ENCODE assay signal across 15 cellular contexts in the genomic region with DNA sequence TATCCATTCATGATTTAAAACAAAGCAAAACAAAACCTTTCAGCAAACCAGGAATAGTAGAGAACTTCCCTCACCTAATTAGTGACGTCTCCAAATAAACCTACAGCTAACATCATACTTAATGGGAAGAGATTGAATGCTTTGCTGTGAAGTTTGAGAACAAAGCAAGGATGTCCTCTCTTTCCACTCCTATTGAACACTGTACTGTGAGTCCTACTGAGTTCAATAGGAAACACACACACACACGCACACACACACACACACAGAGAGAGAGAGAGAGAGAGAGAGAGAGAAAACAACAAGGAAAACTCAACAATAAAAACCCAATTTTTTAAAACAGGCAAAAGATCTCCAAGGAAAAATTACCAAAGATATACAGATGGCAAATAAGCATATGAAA. TPM values are rescaled to one million over a fixed set of nuclear protein-coding genes. Genes with fewer than 3 reads are reported as not detected.
DNase-seq lines count a peak whose midpoint lies in the region; ATAC-seq and TF ChIP-seq lines count a peak whose summit lies in the region.
"Had no signal": no experiment of that assay in that cellular context is flagged by ENCODE, and none has a peak within 500 bp of the region (broad histone marks: within the 10 kb centered on the region; RNA-seq: fewer than 3 reads in every experiment).

No MANE protein-coding gene starts in this region.

- peak overlapping the region; percentile 23 for H3K4me2 ChIP-seq in GM23338

- no peak for TF ChIP-seq CTCF in GM23338 (conservative IDR thresholded peaks at IDR 0.05; ENCODE audit: low read depth in 2 of 2)
- TF ChIP-seq CTCF in lower lobe of right lung (IDR thresholded peaks at IDR 0.05): no peak
- no peak for TF ChIP-seq CTCF in glutamatergic neuron (IDR thresholded peaks at IDR 0.05; ENCODE audit: partially characterized antibody, unreplicated experiment)

- no peaks in the 10 kb centered on the region for H3K9me3 Mint-ChIP-seq in GM23338
- H3K9me3 Mint-ChIP-seq in central memory CD8-positive, alpha-beta T cell: no peaks in the 10 kb centered on the region
- peaks cover 6% of the 10 kb centered on the region for H3K9me3 Mint-ChIP-seq in glutamatergic neuron (ENCODE audit: unreplicated experiment)
- H3K9me3 Mint-ChIP-seq: CD4-positive, alpha-beta T cell; H9 had no signal

- H3K4me1 Mint-ChIP-seq in GM23338 (peaks cover 79% of the 10 kb centered on the region), glutamatergic neuron (ENCODE audit: low read depth, unreplicated experiment) (peaks cover 17% of the 10 kb centered on the region)
- peaks cover 9% of the 10 kb centered on the region for H3K4me1 Mint-ChIP-seq in central memory CD8-positive, alpha-beta T cell

- DNase-seq in GM23338 (ENCODE audit: low spot score): no peak
- no peak for DNase-seq in central memory CD8-positive, alpha-beta T cell (ENCODE audit: low spot score in 2 of 2)
- peak; percentile 86 to 90 for DNase-seq in lung microvascular endothelial cell (ENCODE audit: low read depth in 2 of 2)
- DNase-seq in NCI-H510A (lab: John Stamatoyannopoulos, UW): no peak
- no peak for DNase-seq in lower lobe of right lung
- no peak for DNase-seq in glutamatergic neuron
- DNase-seq in G401 (ENCODE audit: low spot score): no peak
- DNase-seq: C1 segment of cervical spinal cord; CD4-positive, alpha-beta T cell; DMS79; GOT3; H9 had no signal

- H3K27me3 Mint-ChIP-seq in GM23338 (ENCODE audit: insufficient read depth, low read depth, poor library complexity) (peaks cover 16% of the 10 kb centered on the region), glutamatergic neuron (ENCODE audit: unreplicated experiment) (peaks cover 2% of the 10 kb centered on the region)
- peaks cover 43% of the 10 kb centered on the region for H3K27me3 Mint-ChIP-seq in central memory CD8-positive, alpha-beta T cell
- H3K27me3 Mint-ChIP-seq: B cell had no signal

- H3K4me3 ChIP-seq in GM23338: no peak overlapping the region
- no peak overlapping the region for H3K4me3 ChIP-seq in HUES48 (ENCODE audit: low read depth, low read length)
- H3K4me3 ChIP-seq in lower lobe of right lung: no peak overlapping the region

- H3K4me1 ChIP-seq in GM23338 (ENCODE audit: insufficient read depth): peaks cover 94% of the 10 kb centered on the region
- peaks cover 78% of the 10 kb centered on the region for H3K4me1 ChIP-seq in HUES48 (ENCODE audit: control insufficient read depth, insufficient read depth, low read length)
- peaks cover 12% of the 10 kb centered on the region for H3K4me1 ChIP-seq in lower lobe of right lung

- no peaks in the 10 kb centered on the region; the same call in none of the 2 replicates for H3K36me3 ChIP-seq in GM23338 (ENCODE audit: insufficient read depth)
- H3K36me3 ChIP-seq in HUES48 (ENCODE audit: control insufficient read depth, insufficient read depth, low read length): peaks cover 52% of the 10 kb centered on the region
- no peaks in the 10 kb centered on the region for H3K36me3 ChIP-seq in lower lobe of right lung

- no peaks in the 10 kb centered on the region for H3K9me3 ChIP-seq in HUES48 (ENCODE audit: control insufficient read depth, insufficient read depth, low read length)
- no peaks in the 10 kb centered on the region for H3K9me3 ChIP-seq in lower lobe of right lung

- intact Hi-C loops in lower lobe of right lung (cut with DNase I): no loop called here

- H3K79me2 ChIP-seq in GM23338 (replicated peaks; ENCODE audit: insufficient read depth): peaks cover 100% of the 10 kb centered on the region

- H3K36me3 Mint-ChIP-seq in GM23338 (ENCODE audit: low read depth) (peaks cover 55% of the 10 kb centered on the region), glutamatergic neuron (ENCODE audit: unreplicated experiment) (peaks cover 3% of the 10 kb centered on the region)
- H3K36me3 Mint-ChIP-seq in central memory CD8-positive, alpha-beta T cell (ENCODE audit: insufficient read depth): peaks cover 6% of the 10 kb centered on the region

- no peaks in the 10 kb centered on the region for H3K9me2 ChIP-seq in GM23338 (ENCODE audit: insufficient read depth)

- H3K9ac ChIP-seq in HUES48 (ENCODE audit: low read depth, low read length): no peak overlapping the region

- peak overlapping the region; percentile 2; the same call in 2 of the 3 replicates for H3K4me3 Mint-ChIP-seq in GM23338
- H3K4me3 Mint-ChIP-seq in central memory CD8-positive, alpha-beta T cell: no peak overlapping the region
- H3K4me3 Mint-ChIP-seq in glutamatergic neuron (ENCODE audit: unreplicated experiment): no peak overlapping the region
- H3K4me3 Mint-ChIP-seq: B cell; CD4-positive, alpha-beta T cell had no signal

- H3K27ac ChIP-seq in GM23338 (ENCODE audit: low read depth) (peak overlapping the region; percentile 36), HUES48 (ENCODE audit: low read depth, low read length) (peak overlapping the region; percentile 2), lower lobe of right lung (no peak overlapping the region)

- H2AFZ ChIP-seq in GM23338: no peak overlapping the region

- ATAC-seq in GM23338 (no peak), lower lobe of right lung (no peak)
- no peak for ATAC-seq in central memory CD8-positive, alpha-beta T cell (replicated peaks; ENCODE audit: extremely low read depth, poor library complexity, severe bottlenecking)
- ATAC-seq: HepG2 had no signal

- in situ Hi-C loops in G401 (cut with HindIII; ENCODE audit: low sequenced_read_pairs): no loop called here

- peaks cover 31% of the 10 kb centered on the region for H3F3A ChIP-seq in GM23338 (replicated peaks; ENCODE audit: low read depth)

- H3K27ac Mint-ChIP-seq in GM23338: peak overlapping the region; percentile 6; the same call in 1 of the 2 replicates
- peak overlapping the region; percentile 7 for H3K27ac Mint-ChIP-seq in central memory CD8-positive, alpha-beta T cell (ENCODE audit: low read depth)
- no peak overlapping the region for H3K27ac Mint-ChIP-seq in glutamatergic neuron (ENCODE audit: unreplicated experiment)
- H3K27ac Mint-ChIP-seq: B cell; CD4-positive, alpha-beta T cell had no signal

- H4K20me1 ChIP-seq in GM23338 (replicated peaks; ENCODE audit: insufficient read depth): peaks cover 94% of the 10 kb centered on the region

- H3K27me3 ChIP-seq in GM23338 (ENCODE audit: insufficient read depth) (no peaks in the 10 kb centered on the region), HUES48 (ENCODE audit: control insufficient read depth, insufficient read depth, low read length) (no peaks in the 10 kb centered on the region), lower lobe of right lung (ENCODE audit: low read depth) (no peaks in the 10 kb centered on the region)

RNA-seq across cellular contexts. Expression of gene PODXL, which starts 32.3 kb away (rescaled TPM):
- total RNA-seq in GM23338 (2014; rRNA removed; shearing (Covaris generic)): 698 and 727 TPM in 2 replicates
- polyA plus RNA-seq in GM23338 (2016; fragmentation: Nextera tagmentation; extraction: Ambion mirVana): 215 and 220 TPM in 2 replicates
- total RNA-seq in lung microvascular endothelial cell: 75.0 and 152 TPM in 2 replicates
- 116 TPM for total RNA-seq in lower lobe of right lung
- total RNA-seq in glutamatergic neuron (ENCODE audit: unreplicated experiment): 12.3 TPM
- 0.62 and 0.92 TPM in 2 replicates for total RNA-seq in G401 (2014; rRNA removed; shearing (Covaris generic))

Comparison
In these comparisons a context has a peak if more than half of its experiments do, and no peak if none do; other contexts are left out.
1. DNase-seq: peak in lung microvascular endothelial cell (2 of 2); none in GM23338 (single experiment), central memory CD8-positive, alpha-beta T cell (0 of 2), NCI-H510A (single experiment), lower lobe of right lung (single experiment), glutamatergic neuron (single experiment) and G401 (single experiment).